ENCODE assay signal across 14 cellular contexts in the genomic region with DNA sequence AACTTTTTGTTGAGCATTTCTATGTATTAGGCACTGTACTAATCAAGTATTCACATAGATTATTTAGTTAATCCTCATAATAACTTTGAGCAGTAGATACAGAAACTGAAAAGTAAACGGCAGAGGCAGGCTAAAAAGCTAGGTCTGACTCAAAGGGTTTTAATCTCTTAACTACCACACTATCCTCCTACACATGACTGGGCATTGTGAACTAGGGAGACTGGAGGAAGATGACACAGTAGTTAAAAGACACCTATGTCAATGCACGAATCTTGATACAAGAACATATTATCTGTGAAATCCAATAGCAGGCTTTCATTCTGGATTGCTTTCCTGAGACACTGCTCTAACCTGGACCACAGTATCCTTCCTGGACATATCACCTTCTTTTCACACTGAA. TPM values are rescaled to one million over a fixed set of nuclear protein-coding genes. Genes with fewer than 3 reads are reported as not detected.
A peak's percentile ranks its signal among the peaks of the same experiment; 100 is the strongest.
DNase-seq lines count a peak whose midpoint lies in the region; ATAC-seq lines count a peak whose summit lies in the region.
"Had no signal": no experiment of that assay in that cellular context is flagged by ENCODE, and none has a peak within 500 bp of the region (broad histone marks: within the 10 kb centered on the region; RNA-seq: fewer than 3 reads in every experiment).

No MANE protein-coding gene starts in this region.

- intact Hi-C loops in Right ventricle myocardium superior (cut with DNase I), result no loop called here

- peaks cover 21% of the 10 kb centered on the region for H3K4me1 Mint-ChIP-seq in activated naive CD8-positive, alpha-beta T cell treated with anti-CD3 and anti-CD28 coated beads, Interleukin-2, amount 50 U/mL, for 24 hours
- peaks cover 14% of the 10 kb centered on the region for H3K4me1 Mint-ChIP-seq in activated naive CD8-positive, alpha-beta T cell treated with anti-CD3 and anti-CD28 coated beads for 36 hours
- H3K4me1 Mint-ChIP-seq in stimulated activated naive CD8-positive, alpha-beta T cell treated with anti-CD3 and anti-CD28 coated beads, Interleukin-15, amount 100 ng/mL, for 72 hours, result peaks cover 9% of the 10 kb centered on the region

- no peak for DNase-seq in activated naive CD8-positive, alpha-beta T cell treated with anti-CD3 and anti-CD28 coated beads, Interleukin-2, amount 50 U/mL, for 24 hours
- DNase-seq in activated naive CD8-positive, alpha-beta T cell treated with anti-CD3 and anti-CD28 coated beads for 36 hours, result no peak
- peak; percentile 80 for DNase-seq in amniotic epithelial cell (ENCODE audit: low read depth)
- no peak for DNase-seq in stimulated activated naive CD8-positive, alpha-beta T cell treated with anti-CD3 and anti-CD28 coated beads, Interleukin-15, amount 100 ng/mL, for 72 hours
- DNase-seq in NCI-H2081 treated with DMSO at 0.1 percent for 48 hours (lab: John Stamatoyannopoulos, UW), result no peak
- no peak for DNase-seq in Right ventricle myocardium superior
- DNase-seq: activated naive CD4-positive, alpha-beta T cell treated with Interleukin-2 at 50 U/mL for 16 hours; effector memory CD4-positive, alpha-beta T cell; islet precursor cell; NCI-H510A treated with DMSO at 0.1 percent for 48 hours; stimulated activated CD4-positive, alpha-beta T cell treated with anti-CD3 and anti-CD28 coated beads, Interleukin-4, amount 100 ng/mL, for 1 hour had no signal

- ATAC-seq in activated naive CD8-positive, alpha-beta T cell treated with anti-CD3 and anti-CD28 coated beads, Interleukin-2, amount 50 U/mL, for 24 hours, result peak; percentile 52
- peak; percentile 62 for ATAC-seq in HG03565 (IDR thresholded peaks at IDR 0.05; ENCODE audit: unreplicated experiment)
- peak; percentile 66 for ATAC-seq in stimulated activated naive CD8-positive, alpha-beta T cell treated with anti-CD3 and anti-CD28 coated beads, Interleukin-15, amount 100 ng/mL, for 72 hours
- no peak for ATAC-seq in GM21367 (IDR thresholded peaks at IDR 0.05; ENCODE audit: unreplicated experiment)
- ATAC-seq in Right ventricle myocardium superior (ENCODE audit: poor library complexity), result no peak

- H3K36me3 Mint-ChIP-seq in activated naive CD8-positive, alpha-beta T cell treated with anti-CD3 and anti-CD28 coated beads, Interleukin-2, amount 50 U/mL, for 24 hours (ENCODE audit: low read depth), result peaks cover 26% of the 10 kb centered on the region
- peaks cover 30% of the 10 kb centered on the region for H3K36me3 Mint-ChIP-seq in activated naive CD8-positive, alpha-beta T cell treated with anti-CD3 and anti-CD28 coated beads for 36 hours

- H3K27ac Mint-ChIP-seq in activated naive CD8-positive, alpha-beta T cell treated with anti-CD3 and anti-CD28 coated beads, Interleukin-2, amount 50 U/mL, for 24 hours, result no peak overlapping the region
- H3K27ac Mint-ChIP-seq in activated naive CD8-positive, alpha-beta T cell treated with anti-CD3 and anti-CD28 coated beads for 36 hours, result no peak overlapping the region
- no peak overlapping the region for H3K27ac Mint-ChIP-seq in stimulated activated naive CD8-positive, alpha-beta T cell treated with anti-CD3 and anti-CD28 coated beads, Interleukin-15, amount 100 ng/mL, for 72 hours
- H3K27ac Mint-ChIP-seq: T-helper 1 cell treated with Interleukin-12 subunit alpha and Interleukin-12 subunit beta and Interleukin-4 antibody, amounts not matched to agents 30 μg/mL and 1 μg/mL, for 36 hours had no signal

- H3K27me3 Mint-ChIP-seq in activated naive CD8-positive, alpha-beta T cell treated with anti-CD3 and anti-CD28 coated beads, Interleukin-2, amount 50 U/mL, for 24 hours, result no peaks in the 10 kb centered on the region
- H3K27me3 Mint-ChIP-seq in activated naive CD8-positive, alpha-beta T cell treated with anti-CD3 and anti-CD28 coated beads for 36 hours, result no peaks in the 10 kb centered on the region
- H3K27me3 Mint-ChIP-seq in stimulated activated naive CD8-positive, alpha-beta T cell treated with anti-CD3 and anti-CD28 coated beads, Interleukin-15, amount 100 ng/mL, for 72 hours, result no peaks in the 10 kb centered on the region

- no peak overlapping the region for H3K4me3 Mint-ChIP-seq in activated naive CD8-positive, alpha-beta T cell treated with anti-CD3 and anti-CD28 coated beads, Interleukin-2, amount 50 U/mL, for 24 hours
- H3K4me3 Mint-ChIP-seq in activated naive CD8-positive, alpha-beta T cell treated with anti-CD3 and anti-CD28 coated beads for 36 hours, result no peak overlapping the region
- H3K4me3 Mint-ChIP-seq in stimulated activated naive CD8-positive, alpha-beta T cell treated with anti-CD3 and anti-CD28 coated beads, Interleukin-15, amount 100 ng/mL, for 72 hours, result no peak overlapping the region
- H3K4me3 Mint-ChIP-seq: T-helper 1 cell treated with Interleukin-12 subunit alpha and Interleukin-12 subunit beta and Interleukin-4 antibody, amounts not matched to agents 30 μg/mL and 1 μg/mL, for 36 hours had no signal

- peaks cover 2% of the 10 kb centered on the region for H3K9me3 Mint-ChIP-seq in activated naive CD8-positive, alpha-beta T cell treated with anti-CD3 and anti-CD28 coated beads, Interleukin-2, amount 50 U/mL, for 24 hours
- peaks cover under 1% of the 10 kb centered on the region for H3K9me3 Mint-ChIP-seq in activated naive CD8-positive, alpha-beta T cell treated with anti-CD3 and anti-CD28 coated beads for 36 hours
- peaks cover 2 to 5% of the 10 kb centered on the region in 2 donors for H3K9me3 Mint-ChIP-seq in stimulated activated naive CD8-positive, alpha-beta T cell treated with anti-CD3 and anti-CD28 coated beads, Interleukin-15, amount 100 ng/mL, for 72 hours
- H3K9me3 Mint-ChIP-seq: T-helper 1 cell treated with Interleukin-12 subunit alpha and Interleukin-12 subunit beta and Interleukin-4 antibody, amounts not matched to agents 30 μg/mL and 1 μg/mL, for 36 hours had no signal

RNA-seq across cellular contexts. Expression of gene MICU2, which starts 36.3 kb away (rescaled TPM):
- 10 to 100 TPM; 33.0 to 35.0 TPM for total RNA-seq in activated naive CD8-positive, alpha-beta T cell treated with anti-CD3 and anti-CD28 coated beads for 36 hours
- 58.6 TPM for total RNA-seq in Right ventricle myocardium superior

Comparison
In these comparisons a context has a peak if more than half of its experiments do, and no peak if none do; other contexts are left out.
1. ATAC-seq: peak in activated naive CD8-positive, alpha-beta T cell treated with anti-CD3 and anti-CD28 coated beads, Interleukin-2, amount 50 U/mL, for 24 hours (single experiment), HG03565 (single experiment) and stimulated activated naive CD8-positive, alpha-beta T cell treated with anti-CD3 and anti-CD28 coated beads, Interleukin-15, amount 100 ng/mL, for 72 hours (single experiment); none in GM21367 (single experiment) and Right ventricle myocardium superior (single experiment).